29 cellular contexts compared by ENCODE assay signal in the genomic region with DNA sequence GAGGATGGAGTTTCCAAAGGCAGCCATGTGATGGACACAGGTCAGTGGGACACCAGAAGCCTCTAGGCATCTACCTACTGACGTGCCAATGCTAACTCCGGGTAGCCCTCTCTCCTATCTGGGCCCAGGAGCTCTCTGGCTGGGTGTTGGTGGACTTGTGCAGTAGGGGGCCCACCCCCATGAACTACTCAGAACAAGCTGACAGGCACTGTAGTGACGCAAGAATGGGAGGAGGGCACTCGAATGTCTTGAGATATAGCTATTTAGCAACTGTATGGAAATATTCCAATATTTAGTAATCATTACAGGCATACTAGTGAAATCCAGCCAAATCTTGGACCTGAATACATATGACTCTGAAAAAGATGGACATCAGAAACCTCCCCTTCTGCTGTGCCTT. TPM values are rescaled to one million over a fixed set of nuclear protein-coding genes. Genes with fewer than 3 reads are reported as not detected.
DNase-seq lines count a peak whose midpoint lies in the region; FAIRE-seq and TF ChIP-seq lines count a peak whose summit lies in the region.
"Had no signal": no experiment of that assay in that cellular context is flagged by ENCODE, and none has a peak within 500 bp of the region (broad histone marks: within the 10 kb centered on the region; RNA-seq: fewer than 3 reads in every experiment).

No MANE protein-coding gene starts in this region.

- DNase-seq in GM04504 (ENCODE audit: low read depth), result peak; percentile 50
- DNase-seq in astrocyte (ENCODE audit: low read depth), result peak; percentile 23
- peak; percentile 58 for DNase-seq in iris pigment epithelial cell (ENCODE audit: low read depth)
- DNase-seq in RCC 7860 (ENCODE audit: low spot score), result no peak
- no peak for DNase-seq in HK-2 (ENCODE audit: unreplicated experiment)
- no peak for DNase-seq in stimulated activated CD4-positive, alpha-beta T cell treated with anti-CD3 and anti-CD28 coated beads, Interleukin-2, amount 100 ng/mL, for 48 hours
- no peak for DNase-seq in NCI-H345 (lab: John Stamatoyannopoulos, UW)
- DNase-seq: activated CD4-positive, alpha-beta T cell treated with anti-CD3 and anti-CD28 coated beads for 36 hours; activated CD8-positive, alpha-beta memory T cell treated with anti-CD3 and anti-CD28 coated beads for 24 hours; activated T-cell treated with anti-CD3 and anti-CD28 coated beads, Interleukin-2, amount 50 U/mL, for 1 hour; anterior cingulate cortex; CD4-positive, CD25-positive, alpha-beta regulatory T cell; foreskin melanocyte; left ventricle myocardium inferior; naive thymus-derived CD8-positive, alpha-beta T cell; NCI-H1436 treated with DMSO at 0.1 percent for 48 hours; NCI-H524 treated with DMSO at 0.1 percent for 48 hours; NK-92 treated with Interleukin-12 subunit alpha and Interleukin-12 subunit beta, amount 100 ng/mL, for 24 hours; retina; spleen; stimulated activated CD4-positive, alpha-beta T cell treated with anti-CD3 and anti-CD28 coated beads, Interleukin-4, amount 100 ng/mL, for 1 hour had no signal

- no peak overlapping the region for H2AFZ ChIP-seq in ACC112 (ENCODE audit: low read length, unreplicated experiment)
- H2AFZ ChIP-seq in astrocyte (ENCODE audit: low read depth, low read length), result no peak overlapping the region

- H3K4me1 ChIP-seq in ACC112 (ENCODE audit: control insufficient read depth, insufficient read depth, low read length, unreplicated experiment) (peaks cover 41% of the 10 kb centered on the region), astrocyte (ENCODE audit: insufficient read depth, low read length) (peaks cover 18% of the 10 kb centered on the region)
- H3K4me1 ChIP-seq: left ventricle myocardium inferior, suprapubic skin had no signal

- no peak overlapping the region for H3K9ac ChIP-seq in astrocyte (ENCODE audit: low read length)

- H3K4me3 Mint-ChIP-seq in astrocyte (ENCODE audit: unreplicated experiment), result no peak overlapping the region
- H3K4me3 Mint-ChIP-seq: activated CD4-positive, alpha-beta T cell treated with anti-CD3 and anti-CD28 coated beads for 36 hours; dendritic cell treated with granulocyte-macrophage colony-stimulating factor and Interleukin-4, amounts not matched to agents 40 ng/mL and 50 ng/mL, for 4 days; mesothelial cell of epicardium; naive thymus-derived CD8-positive, alpha-beta T cell; stimulated activated memory B cell treated with anti-CD40 and anti-IgM and Interleukin-4, amounts not matched to agents 10 μg/mL and 1 μg/mL and 100 μg/mL, for 72 hours had no signal

- no peak overlapping the region for H3K27ac Mint-ChIP-seq in astrocyte (ENCODE audit: unreplicated experiment)
- H3K27ac Mint-ChIP-seq: activated CD4-positive, alpha-beta T cell treated with anti-CD3 and anti-CD28 coated beads for 36 hours; dendritic cell treated with granulocyte-macrophage colony-stimulating factor and Interleukin-4, amounts not matched to agents 40 ng/mL and 50 ng/mL, for 4 days; mesothelial cell of epicardium; naive thymus-derived CD8-positive, alpha-beta T cell; stimulated activated memory B cell treated with anti-CD40 and anti-IgM and Interleukin-4, amounts not matched to agents 10 μg/mL and 1 μg/mL and 100 μg/mL, for 72 hours had no signal

- H3K27me3 Mint-ChIP-seq in astrocyte (ENCODE audit: low read depth, unreplicated experiment), result no peaks in the 10 kb centered on the region
- H3K27me3 Mint-ChIP-seq: CD4-positive, CD25-positive, alpha-beta regulatory T cell; dendritic cell treated with granulocyte-macrophage colony-stimulating factor and Interleukin-4, amounts not matched to agents 40 ng/mL and 50 ng/mL, for 4 days; stimulated activated memory B cell treated with anti-CD40 and anti-IgM and Interleukin-4, amounts not matched to agents 10 μg/mL and 1 μg/mL and 100 μg/mL, for 72 hours had no signal

- H3K27ac ChIP-seq in ACC112 (ENCODE audit: low read depth, low read length) (no peak overlapping the region), astrocyte (ENCODE audit: low read depth, low read length) (no peak overlapping the region)
- H3K27ac ChIP-seq: left ventricle myocardium inferior, spleen, suprapubic skin had no signal

- peak overlapping the region; percentile 38; the same call in 1 of the 2 replicates for H3K4me3 ChIP-seq in ACC112 (ENCODE audit: low read depth, low read length)
- H3K4me3 ChIP-seq in astrocyte (ENCODE audit: insufficient read depth, low read depth, low read length), result no peak overlapping the region
- H3K4me3 ChIP-seq: left ventricle myocardium inferior, spleen, suprapubic skin had no signal

- H4K20me1 ChIP-seq in astrocyte (ENCODE audit: insufficient read depth, low read length), result no peaks in the 10 kb centered on the region

- H3K36me3 Mint-ChIP-seq in astrocyte (ENCODE audit: low read depth, unreplicated experiment), result no peaks in the 10 kb centered on the region
- H3K36me3 Mint-ChIP-seq: mesothelial cell of epicardium; naive thymus-derived CD8-positive, alpha-beta T cell; stimulated activated memory B cell treated with anti-CD40 and anti-IgM and Interleukin-4, amounts not matched to agents 10 μg/mL and 1 μg/mL and 100 μg/mL, for 72 hours had no signal

- no peak for TF ChIP-seq CTCF in astrocyte (IDR thresholded peaks at IDR 0.05; ENCODE audit: insufficient read depth, low read depth, low read length)

- H3K27me3 ChIP-seq in ACC112 (ENCODE audit: insufficient read depth, low read length), result no peaks in the 10 kb centered on the region
- H3K27me3 ChIP-seq in astrocyte (ENCODE audit: insufficient read depth, low read length), result no peaks in the 10 kb centered on the region

- H3K79me2 ChIP-seq in ACC112 (ENCODE audit: control insufficient read depth, insufficient read depth, low read length, unreplicated experiment) (no peaks in the 10 kb centered on the region), astrocyte (ENCODE audit: insufficient read depth, low read length) (no peaks in the 10 kb centered on the region)

- H3K36me3 ChIP-seq in ACC112 (ENCODE audit: insufficient read depth, low read length) (no peaks in the 10 kb centered on the region), astrocyte (ENCODE audit: insufficient read depth, low read length) (no peaks in the 10 kb centered on the region)
- H3K36me3 ChIP-seq: left ventricle myocardium inferior, spleen, suprapubic skin had no signal

- peaks cover 4% of the 10 kb centered on the region for H3K9me3 Mint-ChIP-seq in astrocyte (ENCODE audit: unreplicated experiment)
- H3K9me3 Mint-ChIP-seq: dendritic cell treated with granulocyte-macrophage colony-stimulating factor and Interleukin-4, amounts not matched to agents 40 ng/mL and 50 ng/mL, for 4 days had no signal

- H3K4me1 Mint-ChIP-seq in astrocyte (ENCODE audit: low read depth, unreplicated experiment), result peaks cover 26% of the 10 kb centered on the region
- H3K4me1 Mint-ChIP-seq: mesothelial cell of epicardium; stimulated activated memory B cell treated with anti-CD40 and anti-IgM and Interleukin-4, amounts not matched to agents 10 μg/mL and 1 μg/mL and 100 μg/mL, for 72 hours had no signal

- no peak overlapping the region for H3K4me2 ChIP-seq in astrocyte (ENCODE audit: low read length)

- no peaks in the 10 kb centered on the region for H3K9me3 ChIP-seq in astrocyte (ENCODE audit: insufficient read depth, low read depth, low read length)
- H3K9me3 ChIP-seq: suprapubic skin had no signal

- FAIRE-seq in astrocyte (lab: Jason Lieb, UNC), result peak; percentile 47
- no peak for FAIRE-seq in RCC 7860 (lab: Jason Lieb, UNC)
- FAIRE-seq: endometrium, GM19239 had no signal

RNA-seq across cellular contexts. Expression of gene DOCK2, which starts 5.7 kb away (rescaled TPM):
- total RNA-seq in astrocyte, result 0.43 and 0.66 TPM in 2 replicates
- total RNA-seq: SK-MEL-5 had no signal

RNA-seq across cellular contexts. Expression of gene SPDL1, which starts 47.8 kb away (rescaled TPM):
- total RNA-seq in astrocyte, result 20.2 and 27.0 TPM in 2 replicates

Comparison
In these comparisons a context has a peak if more than half of its experiments do, and no peak if none do; other contexts are left out.
1. DNase-seq: peak in GM04504 (single experiment), astrocyte (single experiment) and iris pigment epithelial cell (single experiment); none in RCC 7860 (single experiment), HK-2 (single experiment), stimulated activated CD4-positive, alpha-beta T cell treated with anti-CD3 and anti-CD28 coated beads, Interleukin-2, amount 100 ng/mL, for 48 hours (0 of 2) and NCI-H345 (single experiment).